In the genomic region with DNA sequence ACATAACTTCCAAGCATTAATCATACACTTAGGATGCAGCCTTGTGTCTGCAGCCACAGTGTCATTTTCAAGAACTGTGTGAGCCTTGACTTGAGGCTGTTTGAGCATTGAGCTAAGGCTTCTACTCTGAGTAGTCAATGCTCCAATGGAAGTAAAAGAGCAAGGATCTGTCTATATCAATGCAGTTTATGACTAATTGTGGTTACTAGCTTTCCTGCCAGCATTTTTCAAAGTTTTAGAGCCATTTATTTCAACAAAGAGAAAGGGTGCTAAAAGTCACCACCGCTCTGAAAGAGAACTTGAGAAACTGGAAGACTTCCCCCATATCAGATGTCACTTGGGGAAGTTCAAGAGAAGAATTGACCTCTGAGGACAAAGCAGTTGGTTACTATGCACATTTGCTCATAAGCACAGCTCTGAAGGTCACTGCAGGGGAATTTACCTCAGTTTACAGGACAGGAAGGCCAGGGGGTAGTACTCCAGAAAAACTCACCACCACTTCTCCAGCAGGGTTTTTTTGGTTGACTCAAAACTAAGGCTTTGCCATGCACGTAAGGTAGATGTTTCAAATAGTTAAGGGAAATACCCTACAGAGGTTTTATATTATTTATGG, we compare ENCODE assay signal across 9 cellular contexts. TPM values are rescaled to one million over a fixed set of nuclear protein-coding genes. Genes with fewer than 3 reads are reported as not detected.
DNase-seq lines count a peak whose midpoint lies in the region; ATAC-seq and TF ChIP-seq lines count a peak whose summit lies in the region.
"Had no signal": no experiment of that assay in that cellular context is flagged by ENCODE, and none has a peak within 500 bp of the region (broad histone marks: within the 10 kb centered on the region; RNA-seq: fewer than 3 reads in every experiment).

No MANE protein-coding gene starts in this region.

- H3K4me3 Mint-ChIP-seq in CD4-positive, alpha-beta T cell = peak overlapping the region; percentile 67
- peak overlapping the region; percentile 39 for H3K4me3 Mint-ChIP-seq in activated B cell treated with CpG ODN at 0.5 μM for 24 hours
- no peak overlapping the region for H3K4me3 Mint-ChIP-seq in naive thymus-derived CD8-positive, alpha-beta T cell
- H3K4me3 Mint-ChIP-seq: IgD-negative memory B cell had no signal

- peak overlapping the region; percentile 76 for H3K27ac Mint-ChIP-seq in CD4-positive, alpha-beta T cell
- peak overlapping the region; percentile 69 for H3K27ac Mint-ChIP-seq in activated B cell treated with CpG ODN at 0.5 μM for 24 hours
- H3K27ac Mint-ChIP-seq in naive thymus-derived CD8-positive, alpha-beta T cell = peak overlapping the region in 3 of 10 donors; percentile 2 to 58 (median 53)
- H3K27ac Mint-ChIP-seq: IgD-negative memory B cell had no signal

- CTCF ChIA-PET in CD4-positive, alpha-beta T cell (lab: Charles Lee) = interaction anchor here (1.4 to 1.5 kb wide), 2 partner anchors 11 to 73 kb away, joined by 4 to 6 read pairs; no protein-coding TSS in a partner anchor
- CTCF ChIA-PET in activated B cell treated with CpG ODN at 0.5 μM for 24 hours (lab: Charles Lee) = interaction anchor here (0.6 to 1.3 kb wide), 3 partner anchors 11 to 34 kb away, joined by 3 to 4 read pairs (median 3); no protein-coding TSS in a partner anchor

- H3K27me3 ChIP-seq in CD4-positive, alpha-beta T cell (ENCODE audit: control insufficient read depth, insufficient read depth, low read length) = no peaks in the 10 kb centered on the region
- no peaks in the 10 kb centered on the region for H3K27me3 ChIP-seq in WERI-Rb-1 (ENCODE audit: insufficient read depth, low read depth, severe bottlenecking)

- H3K9me3 Mint-ChIP-seq in CD4-positive, alpha-beta T cell = no peaks in the 10 kb centered on the region
- H3K9me3 Mint-ChIP-seq in activated B cell treated with CpG ODN at 0.5 μM for 24 hours = no peaks in the 10 kb centered on the region
- no peaks in the 10 kb centered on the region for H3K9me3 Mint-ChIP-seq in naive thymus-derived CD8-positive, alpha-beta T cell

- no peak for DNase-seq in CD4-positive, alpha-beta T cell
- DNase-seq in activated B cell treated with CpG ODN at 0.5 μM for 24 hours = no peak
- DNase-seq in naive thymus-derived CD8-positive, alpha-beta T cell = no peak
- no peak for DNase-seq in WERI-Rb-1
- DNase-seq in stimulated activated CD8-positive, alpha-beta memory T cell treated with anti-CD3 and anti-CD28 coated beads, Interleukin-4, amount 100 ng/mL, for 48 hours = no peak
- DNase-seq in cortex of kidney (lab: John Stamatoyannopoulos, UW) = no peak

- POLR2A ChIA-PET in CD4-positive, alpha-beta T cell (lab: Charles Lee) = interaction anchor here (0.6 to 1.8 kb wide), 3 partner anchors 11 to 28 kb away, joined by 3 to 15 read pairs (median 4); no protein-coding TSS in a partner anchor
- POLR2A ChIA-PET in activated B cell treated with CpG ODN at 0.5 μM for 24 hours (lab: Charles Lee) = interaction anchor here (0.7 to 2.0 kb wide), 5 partner anchors 12 to 45 kb away, joined by 3 to 10 read pairs (median 6); no protein-coding TSS in a partner anchor
- POLR2A ChIA-PET in naive thymus-derived CD8-positive, alpha-beta T cell (lab: Charles Lee) = no interaction called here

- no peak overlapping the region for H3K27ac ChIP-seq in CD4-positive, alpha-beta T cell (ENCODE audit: low read depth, low read length)
- H3K27ac ChIP-seq in WERI-Rb-1 = no peak overlapping the region

- no peaks in the 10 kb centered on the region for H3K36me3 Mint-ChIP-seq in CD4-positive, alpha-beta T cell (ENCODE audit: low read depth)
- no peaks in the 10 kb centered on the region for H3K36me3 Mint-ChIP-seq in activated B cell treated with CpG ODN at 0.5 μM for 24 hours (ENCODE audit: low read depth)
- no peaks in the 10 kb centered on the region for H3K36me3 Mint-ChIP-seq in naive thymus-derived CD8-positive, alpha-beta T cell
- H3K36me3 Mint-ChIP-seq: IgD-negative memory B cell had no signal

- no peaks in the 10 kb centered on the region for H3K36me3 ChIP-seq in WERI-Rb-1

- peak; percentile 74 for ATAC-seq in CD4-positive, alpha-beta T cell (ENCODE audit: poor library complexity)
- ATAC-seq in GM19452 (IDR thresholded peaks at IDR 0.05; ENCODE audit: unreplicated experiment) (peak; percentile 61), HG03442 (IDR thresholded peaks at IDR 0.05; ENCODE audit: unreplicated experiment) (peak; percentile 60), activated B cell treated with CpG ODN at 0.5 μM for 24 hours (ENCODE audit: low read depth) (peak; percentile 38)
- ATAC-seq in naive thymus-derived CD8-positive, alpha-beta T cell = peak; percentile 35 to 38

- intact Hi-C loops in CD4-positive, alpha-beta T cell (cut with DNase I, micrococcal nuclease) = loop anchor here in 1 of 2 experiments (2.0 to 5.0 kb wide), 2 partner anchors 24 to 34 kb away; a partner anchor contains a TSS
- intact Hi-C loops in activated B cell treated with CpG ODN at 0.5 μM for 24 hours (cut with micrococcal nuclease) = no loop called here

- H3K4me3 ChIP-seq in WERI-Rb-1 (ENCODE audit: low read depth, low read length) = no peak overlapping the region

- H3K27me3 Mint-ChIP-seq in CD4-positive, alpha-beta T cell = no peaks in the 10 kb centered on the region
- no peaks in the 10 kb centered on the region for H3K27me3 Mint-ChIP-seq in activated B cell treated with CpG ODN at 0.5 μM for 24 hours
- H3K27me3 Mint-ChIP-seq in naive thymus-derived CD8-positive, alpha-beta T cell = peaks cover 0 to 7% (median 0%) of the 10 kb centered on the region in 5 donors

- no peaks in the 10 kb centered on the region for H3K9me3 ChIP-seq in CD4-positive, alpha-beta T cell (ENCODE audit: control insufficient read depth, low read length)
- H3K9me3 ChIP-seq in WERI-Rb-1 (ENCODE audit: severe bottlenecking) = no peaks in the 10 kb centered on the region

- peaks cover 52% of the 10 kb centered on the region for H3K4me1 Mint-ChIP-seq in CD4-positive, alpha-beta T cell (ENCODE audit: low read depth)
- peaks cover 63% of the 10 kb centered on the region for H3K4me1 Mint-ChIP-seq in activated B cell treated with CpG ODN at 0.5 μM for 24 hours
- peaks cover 0 to 30% (median 4%) of the 10 kb centered on the region in 4 donors for H3K4me1 Mint-ChIP-seq in naive thymus-derived CD8-positive, alpha-beta T cell

- no peak for TF ChIP-seq CTCF in CD4-positive, alpha-beta T cell (IDR thresholded peaks at IDR 0.05)
- no peak for TF ChIP-seq CTCF in activated B cell treated with CpG ODN at 0.5 μM for 24 hours (IDR thresholded peaks at IDR 0.05)
- TF ChIP-seq CTCF in WERI-Rb-1 (IDR thresholded peaks at IDR 0.05; ENCODE audit: low read depth, low read length) = no peak

RNA-seq across cellular contexts. Expression of a gene that starts 24.5 kb away (rescaled TPM):
- total RNA-seq in CD4-positive, alpha-beta T cell = 100 to 1,000 TPM; 428 to 429 TPM
- total RNA-seq in activated B cell treated with CpG ODN at 0.5 μM for 24 hours = 52.9 and 56.8 TPM in 2 replicates
- 1 to 10 TPM in 1 of 2 experiments, under 1 TPM in 1; 0.58 to 1.7 TPM for total RNA-seq in naive thymus-derived CD8-positive, alpha-beta T cell
- polyA plus RNA-seq in naive thymus-derived CD8-positive, alpha-beta T cell = 10 to 100 TPM in 1 of 3 donors, 1 to 10 TPM in 2; 3.9 to 37.6 (median 4.8) TPM

Comparison
In these comparisons a context has a peak if more than half of its experiments do, and no peak if none do; other contexts are left out.
1. H3K4me3 Mint-ChIP-seq: peak in CD4-positive, alpha-beta T cell (single experiment) and activated B cell treated with CpG ODN at 0.5 μM for 24 hours (single experiment); none in naive thymus-derived CD8-positive, alpha-beta T cell (0 of 10).
2. RNA of a gene that starts 24.5 kb away (total RNA-seq): 428 to 429 TPM in CD4-positive, alpha-beta T cell and 52.9 to 56.8 TPM in activated B cell treated with CpG ODN at 0.5 μM for 24 hours; 0.58 to 1.7 TPM in naive thymus-derived CD8-positive, alpha-beta T cell; every median in the first group is over 10 times any median in the second.
3. Peak in every context shown above with its lines, with median percentiles within 50 percentile points of each other: ATAC-seq.